In the genomic region with DNA sequence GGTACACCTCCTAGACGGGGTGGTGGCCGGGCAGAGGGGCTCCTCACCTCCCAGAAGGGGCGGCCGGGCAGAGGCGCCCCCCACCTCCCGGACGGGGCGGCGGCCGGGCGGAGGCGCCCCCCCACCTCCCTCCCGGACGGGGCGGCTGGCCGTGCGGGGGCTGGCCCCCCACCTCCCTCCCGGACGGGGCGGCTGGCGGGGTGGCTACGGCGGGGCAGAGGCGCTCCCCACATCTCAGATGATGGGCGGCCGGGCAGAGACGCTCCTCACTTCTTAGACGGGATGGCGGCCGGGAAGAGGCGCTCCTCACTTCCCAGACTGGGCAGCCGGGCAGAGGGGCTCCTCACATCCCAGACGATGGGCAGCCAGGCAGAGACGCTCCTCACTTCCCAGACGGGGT, we compare ENCODE assay signal across 1 cellular context.
TF ChIP-seq lines count a peak whose summit lies in the region.

No MANE protein-coding gene starts in this region.

TF ChIP-seq in K562, 482 proteins besides CTCF, POLR2A, EP300 and RAD21:
- TF ChIP-seq, protein P1, sequence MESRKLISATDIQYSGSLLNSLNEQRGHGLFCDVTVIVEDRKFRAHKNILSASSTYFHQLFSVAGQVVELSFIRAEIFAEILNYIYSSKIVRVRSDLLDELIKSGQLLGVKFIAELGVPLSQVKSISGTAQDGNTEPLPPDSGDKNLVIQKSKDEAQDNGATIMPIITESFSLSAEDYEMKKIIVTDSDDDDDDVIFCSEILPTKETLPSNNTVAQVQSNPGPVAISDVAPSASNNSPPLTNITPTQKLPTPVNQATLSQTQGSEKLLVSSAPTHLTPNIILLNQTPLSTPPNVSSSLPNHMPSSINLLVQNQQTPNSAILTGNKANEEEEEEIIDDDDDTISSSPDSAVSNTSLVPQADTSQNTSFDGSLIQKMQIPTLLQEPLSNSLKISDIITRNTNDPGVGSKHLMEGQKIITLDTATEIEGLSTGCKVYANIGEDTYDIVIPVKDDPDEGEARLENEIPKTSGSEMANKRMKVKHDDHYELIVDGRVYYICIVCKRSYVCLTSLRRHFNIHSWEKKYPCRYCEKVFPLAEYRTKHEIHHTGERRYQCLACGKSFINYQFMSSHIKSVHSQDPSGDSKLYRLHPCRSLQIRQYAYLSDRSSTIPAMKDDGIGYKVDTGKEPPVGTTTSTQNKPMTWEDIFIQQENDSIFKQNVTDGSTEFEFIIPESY (CRISPR knock-in tag; IDR thresholded peaks at IDR 0.05) = peak; percentile 78
- TF ChIP-seq, protein P2, sequence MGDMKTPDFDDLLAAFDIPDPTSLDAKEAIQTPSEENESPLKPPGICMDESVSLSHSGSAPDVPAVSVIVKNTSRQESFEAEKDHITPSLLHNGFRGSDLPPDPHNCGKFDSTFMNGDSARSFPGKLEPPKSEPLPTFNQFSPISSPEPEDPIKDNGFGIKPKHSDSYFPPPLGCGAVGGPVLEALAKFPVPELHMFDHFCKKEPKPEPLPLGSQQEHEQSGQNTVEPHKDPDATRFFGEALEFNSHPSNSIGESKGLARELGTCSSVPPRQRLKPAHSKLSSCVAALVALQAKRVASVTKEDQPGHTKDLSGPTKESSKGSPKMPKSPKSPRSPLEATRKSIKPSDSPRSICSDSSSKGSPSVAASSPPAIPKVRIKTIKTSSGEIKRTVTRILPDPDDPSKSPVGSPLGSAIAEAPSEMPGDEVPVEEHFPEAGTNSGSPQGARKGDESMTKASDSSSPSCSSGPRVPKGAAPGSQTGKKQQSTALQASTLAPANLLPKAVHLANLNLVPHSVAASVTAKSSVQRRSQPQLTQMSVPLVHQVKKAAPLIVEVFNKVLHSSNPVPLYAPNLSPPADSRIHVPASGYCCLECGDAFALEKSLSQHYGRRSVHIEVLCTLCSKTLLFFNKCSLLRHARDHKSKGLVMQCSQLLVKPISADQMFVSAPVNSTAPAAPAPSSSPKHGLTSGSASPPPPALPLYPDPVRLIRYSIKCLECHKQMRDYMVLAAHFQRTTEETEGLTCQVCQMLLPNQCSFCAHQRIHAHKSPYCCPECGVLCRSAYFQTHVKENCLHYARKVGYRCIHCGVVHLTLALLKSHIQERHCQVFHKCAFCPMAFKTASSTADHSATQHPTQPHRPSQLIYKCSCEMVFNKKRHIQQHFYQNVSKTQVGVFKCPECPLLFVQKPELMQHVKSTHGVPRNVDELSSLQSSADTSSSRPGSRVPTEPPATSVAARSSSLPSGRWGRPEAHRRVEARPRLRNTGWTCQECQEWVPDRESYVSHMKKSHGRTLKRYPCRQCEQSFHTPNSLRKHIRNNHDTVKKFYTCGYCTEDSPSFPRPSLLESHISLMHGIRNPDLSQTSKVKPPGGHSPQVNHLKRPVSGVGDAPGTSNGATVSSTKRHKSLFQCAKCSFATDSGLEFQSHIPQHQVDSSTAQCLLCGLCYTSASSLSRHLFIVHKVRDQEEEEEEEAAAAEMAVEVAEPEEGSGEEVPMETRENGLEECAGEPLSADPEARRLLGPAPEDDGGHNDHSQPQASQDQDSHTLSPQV (IDR thresholded peaks at IDR 0.05) = 0 out of 2 replicates have a peak, but pooled peaks have one; percentile 2
TF ChIP-seq in K562: peak in this region for 2; not testable (repeated sequence) for 480.
